Comparison of ENCODE assay signal across 26 cellular contexts in genomic region chrX:47687249-47687648, GRCh38.
DNase-seq lines count a peak whose midpoint lies in the region; ATAC-seq lines count a peak whose summit lies in the region.
"Had no signal": no experiment of that assay in that cellular context is flagged by ENCODE, and none has a peak within 500 bp of the region (broad histone marks: within the 10 kb centered on the region; RNA-seq: fewer than 3 reads in every experiment).

No MANE protein-coding gene starts in this region.

- no peak for ATAC-seq in HG02763 (IDR thresholded peaks at IDR 0.05; ENCODE audit: unreplicated experiment)
- no peak for ATAC-seq in HG03354 (IDR thresholded peaks at IDR 0.05; ENCODE audit: poor library complexity, severe bottlenecking, unreplicated experiment)
- ATAC-seq: activated CD4-positive, CD25-positive, alpha-beta regulatory T cell treated with anti-CD3 and anti-CD28 coated beads, Interleukin-2, amount 50 U/mL, for 24 hours; GM23338; pancreas had no signal

- peak; percentile 0 for DNase-seq in NCI-H1436 treated with DMSO at 0.1 percent for 48 hours (lab: John Stamatoyannopoulos, UW)
- DNase-seq in NCI-H1436 (lab: John Stamatoyannopoulos, UW) = no peak
- DNase-seq in NCI-H146 (lab: John Stamatoyannopoulos, UW) = peak; percentile 86
- DNase-seq in NCI-H748 (lab: John Stamatoyannopoulos, UW; ENCODE audit: unreplicated experiment) = peak; percentile 47
- peak; percentile 57 for DNase-seq in islet precursor cell
- no peak for DNase-seq in T1000 (lab: John Stamatoyannopoulos, UW)
- DNase-seq: 8988T; activated CD4-positive, alpha-beta memory T cell treated with anti-CD3 and anti-CD28 coated beads, Interleukin-2, amount 10 ng/mL, durations not matched to agents 7 days and 5 days; amygdala; CD4-positive, CD25-positive, alpha-beta regulatory T cell; colonic mucosa; effector memory CD4-positive, alpha-beta T cell; head of caudate nucleus; HFFc6; kidney glomerular epithelial cell; NCI-H1105; NCI-H345; nephron progenitor cell; NK-92 treated with Interleukin-12 subunit alpha and Interleukin-12 subunit beta, amount 100 ng/mL, for 24 hours; pancreas; retina; uterus had no signal

Comparison
In these comparisons a context has a peak if more than half of its experiments do, and no peak if none do; other contexts are left out.
1. DNase-seq: peak in NCI-H1436 treated with DMSO at 0.1 percent for 48 hours (single experiment), NCI-H146 (single experiment), NCI-H748 (single experiment) and islet precursor cell (single experiment); none in NCI-H1436 (single experiment) and T1000 (single experiment).